ENCODE assay signal across 17 cellular contexts in the genomic region with DNA sequence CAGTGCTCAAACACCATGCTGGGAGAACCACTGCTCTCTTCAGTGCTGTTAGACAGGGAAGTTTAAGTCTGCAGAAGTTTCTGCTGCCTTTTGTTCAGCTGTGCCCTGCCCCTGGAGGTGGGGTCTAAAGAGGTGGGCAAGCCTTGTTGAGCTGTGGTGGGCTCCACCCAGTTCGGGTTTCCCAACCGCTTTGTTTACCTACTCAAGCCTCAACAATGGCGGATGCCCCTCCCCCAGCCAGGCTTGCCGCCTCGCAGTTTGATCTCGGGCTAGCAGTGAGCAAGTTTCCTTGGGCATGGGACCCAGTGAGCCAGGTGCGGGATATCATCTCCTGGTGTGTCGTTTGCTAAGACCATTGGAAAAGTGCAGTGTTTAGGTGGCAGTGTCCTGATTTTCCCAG.
DNase-seq lines count a peak whose midpoint lies in the region; ATAC-seq, FAIRE-seq and TF ChIP-seq lines count a peak whose summit lies in the region.
"Had no signal": no experiment of that assay in that cellular context is flagged by ENCODE, and none has a peak within 500 bp of the region (broad histone marks: within the 10 kb centered on the region; RNA-seq: fewer than 3 reads in every experiment).

No MANE protein-coding gene starts in this region.

- H3K36me3 Mint-ChIP-seq in WTC11, result peaks cover 7% of the 10 kb centered on the region
- no peaks in the 10 kb centered on the region for H3K36me3 Mint-ChIP-seq in stimulated activated naive B cell treated with anti-CD40 and anti-IgM and Interleukin-4, amounts not matched to agents 10 μg/mL and 1 μg/mL and 100 μg/mL, for 72 hours

- ATAC-seq in WTC11, result peak; percentile 93
- no peak for ATAC-seq in stimulated activated naive B cell treated with anti-CD40 and anti-IgM and Interleukin-4, amounts not matched to agents 10 μg/mL and 1 μg/mL and 100 μg/mL, for 72 hours (replicated peaks)

- H3K36me3 ChIP-seq in ES-I3 (ENCODE audit: insufficient read depth, low read length) (no peaks in the 10 kb centered on the region), kidney (ENCODE audit: control insufficient read depth in 1 of 2, insufficient read depth in 2 of 2, low read length in 2 of 2) (no peaks in the 10 kb centered on the region)
- H3K36me3 ChIP-seq: BLaER1 treated with 17β-estradiol and CSF1 and Interleukin-3, amounts not matched to agents 10 nM and 100 nM had no signal

- peak overlapping the region; percentile 29; the same call in 1 of the 2 replicates for H3K9ac ChIP-seq in ES-I3 (ENCODE audit: low read depth, low read length)
- no peak overlapping the region for H3K9ac ChIP-seq in kidney (ENCODE audit: low read length in 2 of 2)
- H3K9ac ChIP-seq: BLaER1 treated with 17β-estradiol and CSF1 and Interleukin-3, amounts not matched to agents 10 nM and 100 nM had no signal

- no peak for FAIRE-seq in kidney (lab: Jason Lieb, UNC)
- FAIRE-seq: G401.6, GM12892, GM19239, H54 had no signal

- no peak overlapping the region for H3K4me3 Mint-ChIP-seq in WTC11
- H3K4me3 Mint-ChIP-seq in stimulated activated naive B cell treated with anti-CD40 and anti-IgM and Interleukin-4, amounts not matched to agents 10 μg/mL and 1 μg/mL and 100 μg/mL, for 72 hours, result no peak overlapping the region
- H3K4me3 Mint-ChIP-seq: CD4-positive, alpha-beta T cell had no signal

- CTCF ChIA-PET in WTC11 (lab: Charles Lee), result no interaction called here

- POLR2A ChIA-PET in WTC11 (lab: Charles Lee), result no interaction called here

- H3K9me3 ChIP-seq in ES-I3 (ENCODE audit: control insufficient read depth, insufficient read depth, low read length) (no peaks in the 10 kb centered on the region), kidney (ENCODE audit: control insufficient read depth in 1 of 2, low read length in 2 of 2) (no peaks in the 10 kb centered on the region)
- H3K9me3 ChIP-seq: BLaER1 treated with 17β-estradiol and CSF1 and Interleukin-3, amounts not matched to agents 10 nM and 100 nM had no signal

- intact Hi-C loops in kidney (cut with DNase I), result no loop called here

- peaks cover 13% of the 10 kb centered on the region for H3K4me1 Mint-ChIP-seq in WTC11
- H3K4me1 Mint-ChIP-seq in stimulated activated naive B cell treated with anti-CD40 and anti-IgM and Interleukin-4, amounts not matched to agents 10 μg/mL and 1 μg/mL and 100 μg/mL, for 72 hours, result no peaks in the 10 kb centered on the region

- DNase-seq in NCI-H345 (lab: John Stamatoyannopoulos, UW), result peak; percentile 16
- DNase-seq in NCI-H345 treated with DMSO at 0.1 percent for 48 hours (lab: John Stamatoyannopoulos, UW; ENCODE audit: unreplicated experiment), result no peak
- peak; percentile 43 for DNase-seq in WTC11 (ENCODE audit: low spot score)
- DNase-seq in kidney, result peak; percentile 48
- no peak for DNase-seq in AG08396 (ENCODE audit: low spot score)
- DNase-seq in stimulated activated naive B cell treated with anti-CD40 and anti-IgM and Interleukin-4, amounts not matched to agents 10 μg/mL and 1 μg/mL and 100 μg/mL, for 72 hours, result no peak
- no peak for DNase-seq in AG20443 (ENCODE audit: low spot score)
- DNase-seq: Calu3; CD4-positive, alpha-beta T cell; DMS 273 treated with DMSO at 0.1 percent for 48 hours had no signal

- H3K9me3 Mint-ChIP-seq in WTC11, result peaks cover 36% of the 10 kb centered on the region
- peaks cover under 1 to 4% of the 10 kb centered on the region in 2 donors for H3K9me3 Mint-ChIP-seq in stimulated activated naive B cell treated with anti-CD40 and anti-IgM and Interleukin-4, amounts not matched to agents 10 μg/mL and 1 μg/mL and 100 μg/mL, for 72 hours

- H3K27ac Mint-ChIP-seq in WTC11, result no peak overlapping the region
- no peak overlapping the region for H3K27ac Mint-ChIP-seq in stimulated activated naive B cell treated with anti-CD40 and anti-IgM and Interleukin-4, amounts not matched to agents 10 μg/mL and 1 μg/mL and 100 μg/mL, for 72 hours
- H3K27ac Mint-ChIP-seq: CD4-positive, alpha-beta T cell had no signal

- no peak overlapping the region for H3K4me3 ChIP-seq in kidney (ENCODE audit: low read length in 2 of 2)
- H3K4me3 ChIP-seq: BLaER1 treated with 17β-estradiol and CSF1 and Interleukin-3, amounts not matched to agents 10 nM and 100 nM had no signal

- H3K27me3 Mint-ChIP-seq in WTC11 (ENCODE audit: low read depth), result no peaks in the 10 kb centered on the region
- no peaks in the 10 kb centered on the region for H3K27me3 Mint-ChIP-seq in stimulated activated naive B cell treated with anti-CD40 and anti-IgM and Interleukin-4, amounts not matched to agents 10 μg/mL and 1 μg/mL and 100 μg/mL, for 72 hours
- H3K27me3 Mint-ChIP-seq: CD4-positive, alpha-beta T cell had no signal

- TF ChIP-seq CTCF in WTC11 (IDR thresholded peaks at IDR 0.05), result no peak
- no peak for TF ChIP-seq CTCF in kidney (IDR thresholded peaks at IDR 0.05; ENCODE audit: borderline replicate concordance, extremely low read depth, insufficient read depth)

- peaks cover 5% of the 10 kb centered on the region for H3K4me1 ChIP-seq in ES-I3 (ENCODE audit: insufficient read depth, low read length)
- H3K4me1 ChIP-seq in kidney (ENCODE audit: control insufficient read depth in 1 of 2, insufficient read depth in 1 of 2, low read depth in 1 of 2, low read length in 2 of 2), result no peaks in the 10 kb centered on the region
- H3K4me1 ChIP-seq: BLaER1 treated with 17β-estradiol and CSF1 and Interleukin-3, amounts not matched to agents 10 nM and 100 nM had no signal

- H3K27ac ChIP-seq in kidney (ENCODE audit: low read depth in 2 of 2, low read length in 2 of 2), result no peak overlapping the region
- H3K27ac ChIP-seq: 22Rv1; BLaER1 treated with 17β-estradiol and CSF1 and Interleukin-3, amounts not matched to agents 10 nM and 100 nM had no signal

TF ChIP-seq in WTC11, 78 proteins besides CTCF, POLR2A, EP300 and RAD21 (continues in another document):
- TF ChIP-seq ATF3 (CRISPR knock-in tag; conservative IDR thresholded peaks at IDR 0.05) (no peak), MYBL2 (CRISPR knock-in tag; IDR thresholded peaks at IDR 0.05) (no peak), ESRRA (CRISPR knock-in tag; IDR thresholded peaks at IDR 0.05; ENCODE audit: borderline replicate concordance) (no peak), E2F4 (CRISPR knock-in tag; IDR thresholded peaks at IDR 0.05; ENCODE audit: borderline replicate concordance, low read depth) (no peak), KAT7 (CRISPR knock-in tag; IDR thresholded peaks at IDR 0.05; ENCODE audit: borderline replicate concordance) (no peak), EMX1 (CRISPR knock-in tag; IDR thresholded peaks at IDR 0.05) (no peak), PREB (CRISPR knock-in tag; IDR thresholded peaks at IDR 0.05; ENCODE audit: borderline replicate concordance) (no peak), ZNF263 (CRISPR knock-in tag; IDR thresholded peaks at IDR 0.05; ENCODE audit: low read depth) (no peak), ZNF121 (CRISPR knock-in tag; IDR thresholded peaks at IDR 0.05) (no peak), JAZF1 (CRISPR knock-in tag; IDR thresholded peaks at IDR 0.05) (no peak), CBFB (CRISPR knock-in tag; IDR thresholded peaks at IDR 0.05; ENCODE audit: low read depth) (no peak)
- TF ChIP-seq, protein P1, sequence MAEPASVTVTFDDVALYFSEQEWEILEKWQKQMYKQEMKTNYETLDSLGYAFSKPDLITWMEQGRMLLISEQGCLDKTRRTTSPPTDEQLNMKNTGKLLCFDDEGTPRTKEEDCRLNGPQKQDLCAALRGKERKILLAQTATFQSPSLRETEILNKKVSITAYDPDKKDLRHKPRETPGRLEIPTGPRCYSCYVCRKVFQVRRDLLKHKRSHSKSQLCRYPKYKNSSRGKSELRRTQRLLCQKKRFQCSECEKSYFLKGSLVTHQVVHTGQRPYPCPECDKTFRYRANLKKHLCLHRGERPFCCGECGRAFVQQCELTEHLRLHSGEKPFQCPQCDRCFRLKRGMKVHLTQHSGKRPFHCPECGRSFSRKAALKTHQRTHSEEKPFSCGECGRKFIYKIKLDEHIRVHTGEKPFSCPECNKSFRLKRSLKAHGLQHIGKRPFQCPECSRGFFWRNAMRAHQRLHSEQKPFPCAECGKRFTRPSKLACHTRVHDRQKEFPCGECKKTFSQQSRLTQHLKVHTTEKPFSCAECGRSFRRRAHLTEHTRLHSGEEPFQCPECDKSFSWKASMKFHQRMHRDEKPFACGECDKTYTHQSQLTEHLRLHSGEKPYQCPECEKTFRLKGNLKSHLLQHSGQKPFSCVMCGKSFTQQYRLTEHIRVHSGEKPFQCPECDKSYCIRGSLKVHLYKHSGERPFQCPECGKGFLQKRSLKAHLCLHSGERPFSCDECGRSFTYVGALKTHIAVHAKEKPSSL (CRISPR knock-in tag; conservative IDR thresholded peaks at IDR 0.05), result no peak

Comparison
In these comparisons a context has a peak if more than half of its experiments do, and no peak if none do; other contexts are left out.
1. DNase-seq: peak in NCI-H345 (single experiment), WTC11 (single experiment) and kidney (single experiment); none in NCI-H345 treated with DMSO at 0.1 percent for 48 hours (single experiment), AG08396 (single experiment), stimulated activated naive B cell treated with anti-CD40 and anti-IgM and Interleukin-4, amounts not matched to agents 10 μg/mL and 1 μg/mL and 100 μg/mL, for 72 hours (single experiment) and AG20443 (single experiment).